Comparison of ENCODE assay signal across 13 cellular contexts in the genomic region with DNA sequence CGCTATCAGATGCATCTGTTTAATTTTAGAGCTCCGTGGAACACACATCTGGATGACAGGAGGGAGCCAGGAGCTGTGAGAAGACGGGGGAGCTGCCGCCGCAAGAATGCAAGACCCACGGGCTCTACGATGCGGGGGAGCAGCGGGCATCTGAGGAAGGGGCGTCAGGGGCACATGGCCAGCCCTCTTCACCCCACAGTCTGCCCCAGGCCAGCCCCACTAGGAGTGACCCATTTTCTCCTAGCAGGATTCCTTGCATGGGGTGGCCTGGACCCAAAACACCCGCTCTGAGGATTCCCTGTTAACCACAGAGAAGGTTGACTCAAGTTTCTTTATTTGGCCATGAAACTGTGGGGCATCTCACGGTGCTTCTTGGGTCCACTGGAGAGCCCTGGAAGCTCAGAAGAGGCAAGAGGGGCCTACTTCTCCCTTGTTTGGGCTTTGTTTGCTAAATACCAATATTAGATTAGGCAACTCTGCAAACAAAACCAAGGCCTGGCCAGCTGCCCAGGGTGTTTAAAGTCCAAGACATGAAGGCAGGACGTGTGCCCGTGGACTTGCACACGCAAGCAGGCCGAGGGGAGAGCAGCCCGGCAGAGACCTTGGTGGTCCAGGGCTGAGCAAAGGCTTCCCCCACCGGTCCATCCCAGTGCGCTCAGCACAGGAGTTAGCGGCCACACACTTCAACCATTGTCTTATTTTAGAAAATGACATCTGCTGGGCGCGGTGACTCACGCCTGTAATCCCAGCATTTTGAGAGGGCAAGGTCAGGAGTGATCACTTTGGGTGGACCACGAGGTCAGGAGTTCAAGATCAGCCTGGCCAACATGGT.
DNase-seq lines count a peak whose midpoint lies in the region; ATAC-seq, FAIRE-seq and TF ChIP-seq lines count a peak whose summit lies in the region.
"Had no signal": no experiment of that assay in that cellular context is flagged by ENCODE, and none has a peak within 500 bp of the region (broad histone marks: within the 10 kb centered on the region; RNA-seq: fewer than 3 reads in every experiment).

No MANE protein-coding gene starts in this region.

- peak overlapping the region; percentile 61 to 93 (median 76) for H3K27ac ChIP-seq in pancreas
- H3K27ac ChIP-seq: parathyroid adenoma had no signal

- H3K4me3 ChIP-seq in pancreas, result peak overlapping the region in 2 of 4 donors; percentile 6 to 15

- H3K27me3 ChIP-seq in pancreas, result no peaks in the 10 kb centered on the region

- peaks cover 45 to 55% (median 45%) of the 10 kb centered on the region in 3 donors for H3K4me1 ChIP-seq in pancreas

- H3K9me3 ChIP-seq in pancreas, result no peaks in the 10 kb centered on the region

- intact Hi-C loops in pancreas (cut with DNase I), result no loop called here

- peak; percentile 76 to 88 (median 84) for ATAC-seq in pancreas
- ATAC-seq in HG02798 (IDR thresholded peaks at IDR 0.05; ENCODE audit: poor library complexity, unreplicated experiment), result no peak
- no peak for ATAC-seq in GM19463 (IDR thresholded peaks at IDR 0.05; ENCODE audit: unreplicated experiment)
- ATAC-seq: stimulated activated naive B cell treated with anti-CD40 and anti-IgM and Interleukin-4, amounts not matched to agents 10 μg/mL and 1 μg/mL and 100 μg/mL, for 72 hours had no signal

- TF ChIP-seq CTCF in pancreas (IDR thresholded peaks at IDR 0.05), result no peak
- no peak for TF ChIP-seq CTCF in GM20000 (IDR thresholded peaks at IDR 0.05; ENCODE audit: extremely low read depth, missing control alignments)

- FAIRE-seq in pancreas (lab: Jason Lieb, UNC), result no peak
- FAIRE-seq: endometrium had no signal

- DNase-seq in COLO668 (lab: John Stamatoyannopoulos, UW; ENCODE audit: unreplicated experiment), result peak; percentile 85
- peak; percentile 20 for DNase-seq in OCI-M1 (lab: John Stamatoyannopoulos, UW)
- peak; percentile 79 for DNase-seq in fibroblast of peridontal ligament (ENCODE audit: extremely low read depth)
- peak; percentile 94 to 98 (median 96) for DNase-seq in pancreas
- no peak for DNase-seq in GM20000 (ENCODE audit: low spot score)
- no peak for DNase-seq in activated naive CD4-positive, alpha-beta T cell treated with Interleukin-2 at 50 U/mL for 16 hours
- DNase-seq: DMS79 treated with DMSO at 0.1 percent for 48 hours; NCI-H774; stimulated activated naive B cell treated with anti-CD40 and anti-IgM and Interleukin-4, amounts not matched to agents 10 μg/mL and 1 μg/mL and 100 μg/mL, for 72 hours had no signal

- WGBS in pancreas, 2 donors, result 30 to 34% methylated on average over 24 of the region's 24 CpGs

- no peaks in the 10 kb centered on the region for H3K36me3 ChIP-seq in pancreas

Comparison
In these comparisons a context has a peak if more than half of its experiments do, and no peak if none do; other contexts are left out.
1. DNase-seq: peak in COLO668 (single experiment), OCI-M1 (single experiment), fibroblast of peridontal ligament (single experiment) and pancreas (6 of 6); none in GM20000 (single experiment) and activated naive CD4-positive, alpha-beta T cell treated with Interleukin-2 at 50 U/mL for 16 hours (single experiment).
2. ATAC-seq: peak in pancreas (4 of 4); none in HG02798 (single experiment) and GM19463 (single experiment).